ENCODE assay signal across 1 cellular context in genomic region chr5:362978-363765, GRCh38.
TF ChIP-seq lines count a peak whose summit lies in the region.

No MANE protein-coding gene starts in this region.

TF ChIP-seq in HepG2, 621 proteins besides CTCF, POLR2A, EP300 and RAD21 (continued from another document):
- TF ChIP-seq SP140L (CRISPR knock-in tag; IDR thresholded peaks at IDR 0.05; ENCODE audit: borderline replicate concordance) = no peak
- no peak for TF ChIP-seq NFKBIZ (CRISPR knock-in tag; IDR thresholded peaks at IDR 0.05)
- TF ChIP-seq KAT2B (IDR thresholded peaks at IDR 0.05; ENCODE audit: borderline replicate concordance, low read depth, low read length) = no peak
- TF ChIP-seq TBX3 (IDR thresholded peaks at IDR 0.05; ENCODE audit: borderline replicate concordance) = no peak
- no peak for TF ChIP-seq ZNF557 (CRISPR knock-in tag; IDR thresholded peaks at IDR 0.05)
- no peak for TF ChIP-seq FOXJ3 (CRISPR knock-in tag; IDR thresholded peaks at IDR 0.05; ENCODE audit: borderline replicate concordance)
- no peak for TF ChIP-seq PBX3 (CRISPR knock-in tag; IDR thresholded peaks at IDR 0.05; ENCODE audit: borderline replicate concordance)
- no peak for TF ChIP-seq ARNT (IDR thresholded peaks at IDR 0.05)
- no peak for TF ChIP-seq JUN (CRISPR knock-in tag; IDR thresholded peaks at IDR 0.05)
- TF ChIP-seq LRRFIP1 (CRISPR knock-in tag; conservative IDR thresholded peaks at IDR 0.05) = no peak
- TF ChIP-seq DMAP1 (CRISPR knock-in tag; IDR thresholded peaks at IDR 0.05) = no peak
- TF ChIP-seq THYN1 (CRISPR knock-in tag; IDR thresholded peaks at IDR 0.05; ENCODE audit: borderline replicate concordance, low read depth) = no peak
